ENCODE assay signal across 1 cellular context in the genomic region with DNA sequence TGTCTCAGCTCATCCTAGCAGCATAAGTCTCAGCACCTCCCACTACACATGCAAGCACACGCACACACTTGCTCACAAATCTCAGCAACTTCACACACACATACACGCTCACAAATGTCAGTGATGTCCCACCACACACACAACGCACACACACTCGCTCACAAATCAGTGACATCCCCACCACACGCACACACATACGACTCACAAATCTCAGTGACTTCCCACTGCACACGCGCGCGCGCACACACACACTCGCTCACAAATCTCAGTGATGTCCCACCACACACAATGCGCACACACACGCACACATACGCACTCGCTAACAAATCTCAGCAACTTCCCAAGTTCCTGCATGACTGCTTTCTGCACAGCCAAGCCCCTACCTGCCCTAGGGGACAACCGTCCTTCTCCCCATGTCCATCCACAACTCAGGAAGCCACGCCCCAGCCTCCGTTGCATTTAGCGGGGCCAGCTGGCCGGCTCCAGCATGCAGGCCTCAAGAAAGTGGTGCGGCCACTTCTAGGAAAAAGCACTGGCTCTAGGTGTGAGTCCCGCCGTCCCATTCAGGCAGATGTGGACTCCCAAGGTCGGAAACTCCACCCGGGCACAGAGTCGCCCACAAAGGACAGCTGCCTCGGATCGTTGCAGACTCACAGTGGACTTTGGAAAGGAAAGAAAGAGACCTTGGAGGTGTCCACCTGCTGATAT.
TF ChIP-seq lines count a peak whose summit lies in the region.

No MANE protein-coding gene starts in this region.

TF ChIP-seq in H1, 55 proteins besides CTCF, POLR2A, EP300 and RAD21 (continued from another document):
- no peak for TF ChIP-seq CREB1 (IDR thresholded peaks at IDR 0.05)
- no peak for TF ChIP-seq RFX5 (IDR thresholded peaks at IDR 0.05; ENCODE audit: borderline replicate concordance, low read depth, low read length)
- no peak for TF ChIP-seq BACH1 (IDR thresholded peaks at IDR 0.05; ENCODE audit: low read length)
- TF ChIP-seq SAP30 (IDR thresholded peaks at IDR 0.05; ENCODE audit: insufficient read depth, insufficient replicate concordance, low read length): no peak
- TF ChIP-seq KDM1A (IDR thresholded peaks at IDR 0.05; ENCODE audit: borderline replicate concordance, low read length): no peak
- no peak for TF ChIP-seq SRF (IDR thresholded peaks at IDR 0.05; ENCODE audit: low read depth, low read length)
- TF ChIP-seq SP1 (IDR thresholded peaks at IDR 0.05; ENCODE audit: low read depth, low read length): no peak
- TF ChIP-seq, protein P1, sequence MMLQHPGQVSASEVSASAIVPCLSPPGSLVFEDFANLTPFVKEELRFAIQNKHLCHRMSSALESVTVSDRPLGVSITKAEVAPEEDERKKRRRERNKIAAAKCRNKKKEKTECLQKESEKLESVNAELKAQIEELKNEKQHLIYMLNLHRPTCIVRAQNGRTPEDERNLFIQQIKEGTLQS (IDR thresholded peaks at IDR 0.05; ENCODE audit: insufficient read depth, low read depth, low read length): no peak
- no peak for TF ChIP-seq GTF2F1 (IDR thresholded peaks at IDR 0.05; ENCODE audit: borderline replicate concordance, low read depth, low read length)
- no peak for TF ChIP-seq TBP (IDR thresholded peaks at IDR 0.05; ENCODE audit: low read depth, low read length)
TF ChIP-seq in H1: peak in this region for 0.
